In the genomic region with DNA sequence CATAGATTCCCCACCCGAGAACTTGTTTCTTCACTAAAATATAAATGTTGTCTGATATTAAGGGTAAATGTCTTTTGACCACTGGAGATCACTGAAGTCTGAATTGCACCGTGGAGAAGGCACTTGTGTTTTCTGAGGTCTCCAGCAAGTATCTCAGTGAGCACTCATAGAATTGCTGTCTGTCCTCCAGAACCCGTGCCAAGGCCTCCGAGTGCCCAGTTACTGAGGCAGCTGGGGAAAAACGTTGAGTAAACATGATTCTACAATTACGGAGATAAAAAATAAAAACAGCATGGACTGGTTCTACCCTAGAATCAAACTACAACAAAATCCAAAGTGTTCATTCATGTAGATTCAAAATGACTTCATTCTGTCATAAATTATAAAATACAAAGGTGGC, we compare ENCODE assay signal across 13 cellular contexts.
DNase-seq lines count a peak whose midpoint lies in the region; ATAC-seq and TF ChIP-seq lines count a peak whose summit lies in the region.
"Had no signal": no experiment of that assay in that cellular context is flagged by ENCODE, and none has a peak within 500 bp of the region (broad histone marks: within the 10 kb centered on the region; RNA-seq: fewer than 3 reads in every experiment).

No MANE protein-coding gene starts in this region.

- peaks cover 0 to 51% of the 10 kb centered on the region in 2 donors for H3K4me1 ChIP-seq in right atrium auricular region
- peaks cover 0 to 6% of the 10 kb centered on the region in 2 donors for H3K4me1 ChIP-seq in aorta (ENCODE audit: control insufficient read depth in 1 of 2, insufficient read depth in 2 of 2, low read length in 2 of 2)

- H3K4me1 Mint-ChIP-seq in activated naive CD8-positive, alpha-beta T cell treated with anti-CD3 and anti-CD28 coated beads for 36 hours: peaks cover 21% of the 10 kb centered on the region
- peaks cover 16 to 34% of the 10 kb centered on the region in 2 donors for H3K4me1 Mint-ChIP-seq in stimulated activated naive B cell treated with anti-CD40 and anti-IgM and Interleukin-4, amounts not matched to agents 10 μg/mL and 1 μg/mL and 100 μg/mL, for 72 hours

- intact Hi-C loops in aorta (cut with DNase I): no loop called here

- peak overlapping the region; percentile 88 for H3K27ac Mint-ChIP-seq in activated naive CD8-positive, alpha-beta T cell treated with anti-CD3 and anti-CD28 coated beads for 36 hours
- peak overlapping the region; percentile 47 for H3K27ac Mint-ChIP-seq in stimulated activated naive B cell treated with anti-CD40 and anti-IgM and Interleukin-4, amounts not matched to agents 10 μg/mL and 1 μg/mL and 100 μg/mL, for 72 hours
- H3K27ac Mint-ChIP-seq: endodermal cell had no signal

- no peaks in the 10 kb centered on the region for H3K27me3 Mint-ChIP-seq in activated naive CD8-positive, alpha-beta T cell treated with anti-CD3 and anti-CD28 coated beads for 36 hours
- H3K27me3 Mint-ChIP-seq in stimulated activated naive B cell treated with anti-CD40 and anti-IgM and Interleukin-4, amounts not matched to agents 10 μg/mL and 1 μg/mL and 100 μg/mL, for 72 hours: no peaks in the 10 kb centered on the region
- H3K27me3 Mint-ChIP-seq: CD4-positive, alpha-beta memory T cell had no signal

- H3K9me3 ChIP-seq in right atrium auricular region: no peaks in the 10 kb centered on the region
- no peaks in the 10 kb centered on the region for H3K9me3 ChIP-seq in aorta (ENCODE audit: control insufficient read depth, low read length)

- H3K36me3 ChIP-seq in right atrium auricular region (peaks cover 65% of the 10 kb centered on the region), aorta (ENCODE audit: control insufficient read depth in 1 of 2, insufficient read depth in 2 of 2, low read length in 1 of 2) (peaks cover 2 to 4% of the 10 kb centered on the region in 2 donors)

- 0 out of 2 replicates have a peak overlapping the region, but pooled peaks have one; percentile 7 for H3K4me3 ChIP-seq in LNCaP clone FGC (ENCODE audit: low read depth, low read length)
- no peak overlapping the region for H3K4me3 ChIP-seq in right atrium auricular region
- H3K4me3 ChIP-seq in aorta (ENCODE audit: low read length in 2 of 2): no peak overlapping the region

- H3K36me3 Mint-ChIP-seq in activated naive CD8-positive, alpha-beta T cell treated with anti-CD3 and anti-CD28 coated beads for 36 hours: peaks cover 40% of the 10 kb centered on the region
- peaks cover 46 to 55% of the 10 kb centered on the region in 2 donors for H3K36me3 Mint-ChIP-seq in stimulated activated naive B cell treated with anti-CD40 and anti-IgM and Interleukin-4, amounts not matched to agents 10 μg/mL and 1 μg/mL and 100 μg/mL, for 72 hours

- H3K27ac ChIP-seq in right atrium auricular region (peak overlapping the region; percentile 73 to 84), aorta (ENCODE audit: low read depth in 1 of 2, low read length in 2 of 2) (peak overlapping the region in 1 of 2 donors; percentile 94)

- no peak overlapping the region for H3K4me3 Mint-ChIP-seq in activated naive CD8-positive, alpha-beta T cell treated with anti-CD3 and anti-CD28 coated beads for 36 hours
- no peak overlapping the region for H3K4me3 Mint-ChIP-seq in stimulated activated naive B cell treated with anti-CD40 and anti-IgM and Interleukin-4, amounts not matched to agents 10 μg/mL and 1 μg/mL and 100 μg/mL, for 72 hours
- H3K4me3 Mint-ChIP-seq: CD4-positive, alpha-beta memory T cell; endodermal cell had no signal

- DNase-seq in LNCaP clone FGC (ENCODE audit: low read depth): no peak
- no peak for DNase-seq in activated naive CD8-positive, alpha-beta T cell treated with anti-CD3 and anti-CD28 coated beads for 36 hours
- no peak for DNase-seq in right atrium auricular region (ENCODE audit: low spot score)
- no peak for DNase-seq in stimulated activated naive B cell treated with anti-CD40 and anti-IgM and Interleukin-4, amounts not matched to agents 10 μg/mL and 1 μg/mL and 100 μg/mL, for 72 hours
- DNase-seq in aorta: no peak
- no peak for DNase-seq in NCI-H1092 (lab: John Stamatoyannopoulos, UW)
- no peak for DNase-seq in cerebellar nuclear complex (lab: John Stamatoyannopoulos, UW)
- DNase-seq: CD4-positive, alpha-beta memory T cell; endodermal cell; NCI-H1417; NCI-H524 treated with DMSO at 0.1 percent for 48 hours; SHP77 treated with DMSO at 0.1 percent for 48 hours; stimulated activated naive CD4-positive, alpha-beta T cell had no signal

- 12 to 18% methylated on average over 6 of the region's 6 CpGs for WGBS in aorta, 2 donors

- no peak for ATAC-seq in stimulated activated naive B cell treated with anti-CD40 and anti-IgM and Interleukin-4, amounts not matched to agents 10 μg/mL and 1 μg/mL and 100 μg/mL, for 72 hours (replicated peaks)
- no peak for ATAC-seq in aorta (ENCODE audit: low FRiP score)

- TF ChIP-seq CTCF in LNCaP clone FGC (IDR thresholded peaks at IDR 0.05; ENCODE audit: control insufficient read depth, extremely low read depth, insufficient read depth) (no peak), right atrium auricular region (IDR thresholded peaks at IDR 0.05) (no peak)

- H3K27me3 ChIP-seq in right atrium auricular region (no peaks in the 10 kb centered on the region), aorta (ENCODE audit: control insufficient read depth in 1 of 2, insufficient read depth in 2 of 2, low read length in 1 of 2) (no peaks in the 10 kb centered on the region)

- no peaks in the 10 kb centered on the region for H3K9me3 Mint-ChIP-seq in activated naive CD8-positive, alpha-beta T cell treated with anti-CD3 and anti-CD28 coated beads for 36 hours
- no peaks in the 10 kb centered on the region for H3K9me3 Mint-ChIP-seq in stimulated activated naive B cell treated with anti-CD40 and anti-IgM and Interleukin-4, amounts not matched to agents 10 μg/mL and 1 μg/mL and 100 μg/mL, for 72 hours
- H3K9me3 Mint-ChIP-seq: CD4-positive, alpha-beta memory T cell; endodermal cell had no signal
